In the genomic region with DNA sequence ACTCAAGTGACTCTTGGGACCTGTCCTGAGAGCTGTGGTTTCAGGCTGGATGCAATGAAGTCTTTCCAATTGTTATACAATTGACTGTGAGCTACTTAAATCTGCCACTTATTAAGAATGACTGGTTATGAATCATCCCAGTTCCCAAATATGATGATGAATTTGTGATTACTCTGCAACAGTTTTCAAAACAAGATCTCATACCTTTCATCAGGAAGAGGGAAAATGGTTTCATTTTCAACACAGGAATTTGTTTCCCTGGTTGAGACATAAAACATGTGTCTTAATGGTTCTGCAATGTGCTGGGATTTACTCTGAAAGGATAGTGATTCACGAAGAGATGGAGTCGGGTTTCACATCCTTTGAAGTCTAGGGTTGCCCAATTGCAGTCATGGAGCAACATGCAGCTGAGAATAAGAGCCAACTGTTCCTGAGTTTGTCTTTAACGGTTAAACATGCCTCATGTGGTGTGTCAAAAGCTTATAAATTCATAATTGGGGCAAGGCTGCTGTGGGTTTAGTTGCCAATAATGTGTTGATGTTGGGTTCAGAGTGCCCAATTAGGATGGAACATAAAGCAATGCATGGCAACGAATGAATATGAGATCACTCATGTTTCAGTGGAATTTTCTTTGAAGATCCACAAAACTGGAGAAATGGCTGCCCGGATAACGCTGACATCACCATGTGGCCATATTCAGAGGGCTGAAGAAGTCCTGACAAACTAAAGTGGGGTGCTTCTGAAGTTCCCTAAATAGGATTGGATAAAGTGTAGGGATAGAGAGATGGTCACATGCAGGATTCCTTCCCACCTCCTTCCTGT, we compare ENCODE assay signal across 1 cellular context.
TF ChIP-seq lines count a peak whose summit lies in the region.

No MANE protein-coding gene starts in this region.

TF ChIP-seq in HepG2, 621 proteins besides CTCF, POLR2A, EP300 and RAD21 (continued from another document and continues in another):
- TF ChIP-seq, protein P1, sequence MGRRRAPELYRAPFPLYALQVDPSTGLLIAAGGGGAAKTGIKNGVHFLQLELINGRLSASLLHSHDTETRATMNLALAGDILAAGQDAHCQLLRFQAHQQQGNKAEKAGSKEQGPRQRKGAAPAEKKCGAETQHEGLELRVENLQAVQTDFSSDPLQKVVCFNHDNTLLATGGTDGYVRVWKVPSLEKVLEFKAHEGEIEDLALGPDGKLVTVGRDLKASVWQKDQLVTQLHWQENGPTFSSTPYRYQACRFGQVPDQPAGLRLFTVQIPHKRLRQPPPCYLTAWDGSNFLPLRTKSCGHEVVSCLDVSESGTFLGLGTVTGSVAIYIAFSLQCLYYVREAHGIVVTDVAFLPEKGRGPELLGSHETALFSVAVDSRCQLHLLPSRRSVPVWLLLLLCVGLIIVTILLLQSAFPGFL (CRISPR knock-in tag; IDR thresholded peaks at IDR 0.05) = no peak
- TF ChIP-seq GABPB1 (CRISPR knock-in tag; IDR thresholded peaks at IDR 0.05) = peak; percentile 28; the same call in 1 of the 2 replicates
- no peak; the same call in 1 of the 2 replicates for TF ChIP-seq MTF2 (CRISPR knock-in tag; IDR thresholded peaks at IDR 0.05; ENCODE audit: borderline replicate concordance)
- peak; percentile 98 for TF ChIP-seq FOSL2 (CRISPR knock-in tag; IDR thresholded peaks at IDR 0.05)
- TF ChIP-seq, protein P2, sequence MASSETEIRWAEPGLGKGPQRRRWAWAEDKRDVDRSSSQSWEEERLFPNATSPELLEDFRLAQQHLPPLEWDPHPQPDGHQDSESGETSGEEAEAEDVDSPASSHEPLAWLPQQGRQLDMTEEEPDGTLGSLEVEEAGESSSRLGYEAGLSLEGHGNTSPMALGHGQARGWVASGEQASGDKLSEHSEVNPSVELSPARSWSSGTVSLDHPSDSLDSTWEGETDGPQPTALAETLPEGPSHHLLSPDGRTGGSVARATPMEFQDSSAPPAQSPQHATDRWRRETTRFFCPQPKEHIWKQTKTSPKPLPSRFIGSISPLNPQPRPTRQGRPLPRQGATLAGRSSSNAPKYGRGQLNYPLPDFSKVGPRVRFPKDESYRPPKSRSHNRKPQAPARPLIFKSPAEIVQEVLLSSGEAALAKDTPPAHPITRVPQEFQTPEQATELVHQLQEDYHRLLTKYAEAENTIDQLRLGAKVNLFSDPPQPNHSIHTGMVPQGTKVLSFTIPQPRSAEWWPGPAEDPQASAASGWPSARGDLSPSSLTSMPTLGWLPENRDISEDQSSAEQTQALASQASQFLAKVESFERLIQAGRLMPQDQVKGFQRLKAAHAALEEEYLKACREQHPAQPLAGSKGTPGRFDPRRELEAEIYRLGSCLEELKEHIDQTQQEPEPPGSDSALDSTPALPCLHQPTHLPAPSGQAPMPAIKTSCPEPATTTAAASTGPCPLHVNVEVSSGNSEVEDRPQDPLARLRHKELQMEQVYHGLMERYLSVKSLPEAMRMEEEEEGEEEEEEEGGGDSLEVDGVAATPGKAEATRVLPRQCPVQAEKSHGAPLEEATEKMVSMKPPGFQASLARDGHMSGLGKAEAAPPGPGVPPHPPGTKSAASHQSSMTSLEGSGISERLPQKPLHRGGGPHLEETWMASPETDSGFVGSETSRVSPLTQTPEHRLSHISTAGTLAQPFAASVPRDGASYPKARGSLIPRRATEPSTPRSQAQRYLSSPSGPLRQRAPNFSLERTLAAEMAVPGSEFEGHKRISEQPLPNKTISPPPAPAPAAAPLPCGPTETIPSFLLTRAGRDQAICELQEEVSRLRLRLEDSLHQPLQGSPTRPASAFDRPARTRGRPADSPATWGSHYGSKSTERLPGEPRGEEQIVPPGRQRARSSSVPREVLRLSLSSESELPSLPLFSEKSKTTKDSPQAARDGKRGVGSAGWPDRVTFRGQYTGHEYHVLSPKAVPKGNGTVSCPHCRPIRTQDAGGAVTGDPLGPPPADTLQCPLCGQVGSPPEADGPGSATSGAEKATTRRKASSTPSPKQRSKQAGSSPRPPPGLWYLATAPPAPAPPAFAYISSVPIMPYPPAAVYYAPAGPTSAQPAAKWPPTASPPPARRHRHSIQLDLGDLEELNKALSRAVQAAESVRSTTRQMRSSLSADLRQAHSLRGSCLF (CRISPR knock-in tag; IDR thresholded peaks at IDR 0.05; ENCODE audit: borderline replicate concordance) = no peak
- 0 out of 2 replicates have a peak, but pooled peaks have one; percentile 30 for TF ChIP-seq KLF11 (CRISPR knock-in tag; IDR thresholded peaks at IDR 0.05)
- TF ChIP-seq, protein P3, sequence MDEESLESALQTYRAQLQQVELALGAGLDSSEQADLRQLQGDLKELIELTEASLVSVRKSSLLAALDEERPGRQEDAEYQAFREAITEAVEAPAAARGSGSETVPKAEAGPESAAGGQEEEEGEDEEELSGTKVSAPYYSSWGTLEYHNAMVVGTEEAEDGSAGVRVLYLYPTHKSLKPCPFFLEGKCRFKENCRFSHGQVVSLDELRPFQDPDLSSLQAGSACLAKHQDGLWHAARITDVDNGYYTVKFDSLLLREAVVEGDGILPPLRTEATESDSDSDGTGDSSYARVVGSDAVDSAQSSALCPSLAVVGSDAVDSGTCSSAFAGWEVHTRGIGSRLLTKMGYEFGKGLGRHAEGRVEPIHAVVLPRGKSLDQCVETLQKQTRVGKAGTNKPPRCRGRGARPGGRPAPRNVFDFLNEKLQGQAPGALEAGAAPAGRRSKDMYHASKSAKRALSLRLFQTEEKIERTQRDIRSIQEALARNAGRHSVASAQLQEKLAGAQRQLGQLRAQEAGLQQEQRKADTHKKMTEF (CRISPR knock-in tag; IDR thresholded peaks at IDR 0.05) = peak; percentile 87
- TF ChIP-seq, protein P4, sequence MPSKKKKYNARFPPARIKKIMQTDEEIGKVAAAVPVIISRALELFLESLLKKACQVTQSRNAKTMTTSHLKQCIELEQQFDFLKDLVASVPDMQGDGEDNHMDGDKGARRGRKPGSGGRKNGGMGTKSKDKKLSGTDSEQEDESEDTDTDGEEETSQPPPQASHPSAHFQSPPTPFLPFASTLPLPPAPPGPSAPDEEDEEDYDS (CRISPR knock-in tag; IDR thresholded peaks at IDR 0.05) = peak; percentile 89
- TF ChIP-seq MEF2D (CRISPR knock-in tag; IDR thresholded peaks at IDR 0.05) = peak; percentile 62; the same call in 1 of the 2 replicates
- TF ChIP-seq ZNF788 (CRISPR knock-in tag; IDR thresholded peaks at IDR 0.05; ENCODE audit: borderline replicate concordance) = peak; percentile 89; the same call in 1 of the 2 replicates
- 0 out of 2 replicates have a peak, but pooled peaks have one; percentile 10 for TF ChIP-seq ZNF33B (CRISPR knock-in tag; IDR thresholded peaks at IDR 0.05)
- peak; percentile 78 for TF ChIP-seq ATF7 (IDR thresholded peaks at IDR 0.05)
- TF ChIP-seq ATF7 (CRISPR knock-in tag; IDR thresholded peaks at IDR 0.05) = peak; percentile 27; the same call in 1 of the 2 replicates
- peak; percentile 10; the same call in 1 of the 2 replicates for TF ChIP-seq REXO4 (CRISPR knock-in tag; IDR thresholded peaks at IDR 0.05; ENCODE audit: borderline replicate concordance)
- TF ChIP-seq ZNF841 (CRISPR knock-in tag; IDR thresholded peaks at IDR 0.05; ENCODE audit: borderline replicate concordance) = no peak
- peak; percentile 78 for TF ChIP-seq CREM (IDR thresholded peaks at IDR 0.05)
- no peak for TF ChIP-seq CREM (CRISPR knock-in tag; IDR thresholded peaks at IDR 0.05)
- TF ChIP-seq SYNCRIP (IDR thresholded peaks at IDR 0.05; ENCODE audit: insufficient read depth, low read depth, low read length) = no peak
- TF ChIP-seq MAFK (conservative IDR thresholded peaks at IDR 0.05 in 1 of 2, IDR thresholded peaks at IDR 0.05 in 1 of 2; ENCODE audit: low read length in 2 of 2) = peak; percentile 29 to 45; a peak in 3 of 4 replicates
- TF ChIP-seq NFE2 (CRISPR knock-in tag; IDR thresholded peaks at IDR 0.05) = no peak
- 0 out of 2 replicates have a peak, but pooled peaks have one; percentile 90 for TF ChIP-seq ZNF782 (CRISPR knock-in tag; IDR thresholded peaks at IDR 0.05; ENCODE audit: borderline replicate concordance)
- TF ChIP-seq, protein P5, sequence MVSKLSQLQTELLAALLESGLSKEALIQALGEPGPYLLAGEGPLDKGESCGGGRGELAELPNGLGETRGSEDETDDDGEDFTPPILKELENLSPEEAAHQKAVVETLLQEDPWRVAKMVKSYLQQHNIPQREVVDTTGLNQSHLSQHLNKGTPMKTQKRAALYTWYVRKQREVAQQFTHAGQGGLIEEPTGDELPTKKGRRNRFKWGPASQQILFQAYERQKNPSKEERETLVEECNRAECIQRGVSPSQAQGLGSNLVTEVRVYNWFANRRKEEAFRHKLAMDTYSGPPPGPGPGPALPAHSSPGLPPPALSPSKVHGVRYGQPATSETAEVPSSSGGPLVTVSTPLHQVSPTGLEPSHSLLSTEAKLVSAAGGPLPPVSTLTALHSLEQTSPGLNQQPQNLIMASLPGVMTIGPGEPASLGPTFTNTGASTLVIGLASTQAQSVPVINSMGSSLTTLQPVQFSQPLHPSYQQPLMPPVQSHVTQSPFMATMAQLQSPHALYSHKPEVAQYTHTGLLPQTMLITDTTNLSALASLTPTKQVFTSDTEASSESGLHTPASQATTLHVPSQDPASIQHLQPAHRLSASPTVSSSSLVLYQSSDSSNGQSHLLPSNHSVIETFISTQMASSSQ (IDR thresholded peaks at IDR 0.05; ENCODE audit: low read depth) = peak; percentile 82; the same call in 1 of the 2 replicates
- TF ChIP-seq, protein P5 (CRISPR knock-in tag; IDR thresholded peaks at IDR 0.05; ENCODE audit: borderline replicate concordance) = peak; percentile 82; the same call in 1 of the 2 replicates
- TF ChIP-seq GFI1 (CRISPR knock-in tag; IDR thresholded peaks at IDR 0.05; ENCODE audit: borderline replicate concordance) = peak; percentile 88
- peak; percentile 70; the same call in 1 of the 2 replicates for TF ChIP-seq NR2F2 (IDR thresholded peaks at IDR 0.05; ENCODE audit: borderline replicate concordance, low read depth)
- TF ChIP-seq, protein P6, sequence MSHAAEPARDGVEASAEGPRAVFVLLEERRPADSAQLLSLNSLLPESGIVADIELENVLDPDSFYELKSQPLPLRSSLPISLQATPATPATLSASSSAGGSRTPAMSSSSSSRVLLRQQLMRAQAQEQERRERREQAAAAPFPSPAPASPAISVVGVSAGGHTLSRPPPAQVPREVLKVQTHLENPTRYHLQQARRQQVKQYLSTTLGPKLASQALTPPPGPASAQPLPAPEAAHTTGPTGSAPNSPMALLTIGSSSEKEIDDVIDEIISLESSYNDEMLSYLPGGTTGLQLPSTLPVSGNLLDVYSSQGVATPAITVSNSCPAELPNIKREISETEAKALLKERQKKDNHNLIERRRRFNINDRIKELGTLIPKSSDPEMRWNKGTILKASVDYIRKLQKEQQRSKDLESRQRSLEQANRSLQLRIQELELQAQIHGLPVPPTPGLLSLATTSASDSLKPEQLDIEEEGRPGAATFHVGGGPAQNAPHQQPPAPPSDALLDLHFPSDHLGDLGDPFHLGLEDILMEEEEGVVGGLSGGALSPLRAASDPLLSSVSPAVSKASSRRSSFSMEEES (CRISPR knock-in tag; IDR thresholded peaks at IDR 0.05) = peak; percentile 72
- peak; percentile 32 to 57; a peak in 2 of 4 replicates for TF ChIP-seq NR2F1 (CRISPR knock-in tag; IDR thresholded peaks at IDR 0.05)
- peak; percentile 5; the same call in 1 of the 2 replicates for TF ChIP-seq LCORL (IDR thresholded peaks at IDR 0.05)
- TF ChIP-seq LCORL (CRISPR knock-in tag; IDR thresholded peaks at IDR 0.05) = peak; percentile 59; the same call in 1 of the 2 replicates
- TF ChIP-seq, protein P7, sequence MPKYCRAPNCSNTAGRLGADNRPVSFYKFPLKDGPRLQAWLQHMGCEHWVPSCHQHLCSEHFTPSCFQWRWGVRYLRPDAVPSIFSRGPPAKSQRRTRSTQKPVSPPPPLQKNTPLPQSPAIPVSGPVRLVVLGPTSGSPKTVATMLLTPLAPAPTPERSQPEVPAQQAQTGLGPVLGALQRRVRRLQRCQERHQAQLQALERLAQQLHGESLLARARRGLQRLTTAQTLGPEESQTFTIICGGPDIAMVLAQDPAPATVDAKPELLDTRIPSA (CRISPR knock-in tag; IDR thresholded peaks at IDR 0.05; ENCODE audit: borderline replicate concordance) = no peak
- TF ChIP-seq ZKSCAN1 (IDR thresholded peaks at IDR 0.05; ENCODE audit: low read length) = peak; percentile 16; the same call in 1 of the 2 replicates
- TF ChIP-seq, protein P8, sequence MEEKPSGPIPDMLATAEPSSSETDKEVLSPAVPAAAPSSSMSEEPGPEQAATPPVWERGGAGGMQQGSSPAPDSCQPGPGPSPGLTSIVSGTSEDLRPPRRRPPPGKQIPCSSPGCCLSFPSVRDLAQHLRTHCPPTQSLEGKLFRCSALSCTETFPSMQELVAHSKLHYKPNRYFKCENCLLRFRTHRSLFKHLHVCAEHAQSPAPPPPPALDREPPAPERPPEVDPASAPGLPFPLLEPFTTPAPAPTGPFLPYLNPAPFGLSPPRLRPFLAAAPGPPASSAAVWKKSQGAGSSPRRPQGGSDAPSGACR (CRISPR knock-in tag; IDR thresholded peaks at IDR 0.05) = peak; percentile 84; the same call in 1 of the 2 replicates
- TF ChIP-seq ZNF749 (CRISPR knock-in tag; IDR thresholded peaks at IDR 0.05; ENCODE audit: borderline replicate concordance) = peak; percentile 72; the same call in 1 of the 2 replicates
- TF ChIP-seq ZBTB3 (CRISPR knock-in tag; IDR thresholded peaks at IDR 0.05; ENCODE audit: borderline replicate concordance, low read depth) = 0 out of 2 replicates have a peak, but pooled peaks have one; percentile 6
- peak; percentile 18; the same call in 1 of the 2 replicates for TF ChIP-seq NFRKB (IDR thresholded peaks at IDR 0.05)
- TF ChIP-seq, protein P9, sequence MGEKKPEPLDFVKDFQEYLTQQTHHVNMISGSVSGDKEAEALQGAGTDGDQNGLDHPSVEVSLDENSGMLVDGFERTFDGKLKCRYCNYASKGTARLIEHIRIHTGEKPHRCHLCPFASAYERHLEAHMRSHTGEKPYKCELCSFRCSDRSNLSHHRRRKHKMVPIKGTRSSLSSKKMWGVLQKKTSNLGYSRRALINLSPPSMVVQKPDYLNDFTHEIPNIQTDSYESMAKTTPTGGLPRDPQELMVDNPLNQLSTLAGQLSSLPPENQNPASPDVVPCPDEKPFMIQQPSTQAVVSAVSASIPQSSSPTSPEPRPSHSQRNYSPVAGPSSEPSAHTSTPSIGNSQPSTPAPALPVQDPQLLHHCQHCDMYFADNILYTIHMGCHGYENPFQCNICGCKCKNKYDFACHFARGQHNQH (CRISPR knock-in tag; IDR thresholded peaks at IDR 0.05) = peak; percentile 82; the same call in 1 of the 2 replicates
- TF ChIP-seq, protein P10, sequence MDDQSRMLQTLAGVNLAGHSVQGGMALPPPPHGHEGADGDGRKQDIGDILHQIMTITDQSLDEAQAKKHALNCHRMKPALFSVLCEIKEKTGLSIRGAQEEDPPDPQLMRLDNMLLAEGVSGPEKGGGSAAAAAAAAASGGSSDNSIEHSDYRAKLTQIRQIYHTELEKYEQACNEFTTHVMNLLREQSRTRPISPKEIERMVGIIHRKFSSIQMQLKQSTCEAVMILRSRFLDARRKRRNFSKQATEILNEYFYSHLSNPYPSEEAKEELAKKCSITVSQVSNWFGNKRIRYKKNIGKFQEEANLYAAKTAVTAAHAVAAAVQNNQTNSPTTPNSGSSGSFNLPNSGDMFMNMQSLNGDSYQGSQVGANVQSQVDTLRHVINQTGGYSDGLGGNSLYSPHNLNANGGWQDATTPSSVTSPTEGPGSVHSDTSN (CRISPR knock-in tag; IDR thresholded peaks at IDR 0.05; ENCODE audit: borderline replicate concordance) = no peak
